Comparison of ENCODE assay signal across 10 cellular contexts in genomic region chr4:107153228-107153627, GRCh38.
DNase-seq lines count a peak whose midpoint lies in the region; ATAC-seq and TF ChIP-seq lines count a peak whose summit lies in the region.
"Had no signal": no experiment of that assay in that cellular context is flagged by ENCODE, and none has a peak within 500 bp of the region (broad histone marks: within the 10 kb centered on the region; RNA-seq: fewer than 3 reads in every experiment).

No MANE protein-coding gene starts in this region.

- no peaks in the 10 kb centered on the region for H3K79me2 ChIP-seq in PC-9 (ENCODE audit: low read depth)

- H3K9me2 ChIP-seq in PC-9 (ENCODE audit: insufficient read depth): no peaks in the 10 kb centered on the region

- TF ChIP-seq CTCF in astrocyte of the spinal cord (IDR thresholded peaks at IDR 0.05; ENCODE audit: low read depth, low read length): peak; percentile 28
- no peak for TF ChIP-seq CTCF in mucosa of descending colon (IDR thresholded peaks at IDR 0.05)
- TF ChIP-seq CTCF in PC-9 (conservative IDR thresholded peaks at IDR 0.05): no peak

- POLR2A ChIA-PET in PC-9 (lab: Charles Lee; ENCODE audit: unreplicated experiment): no interaction called here

- DNase-seq in EH (ENCODE audit: low read depth) (peak; percentile 29), HT1080 (ENCODE audit: low read depth) (peak; percentile 30), astrocyte of the spinal cord (ENCODE audit: low read depth, low spot score) (no peak), mucosa of descending colon (peak in 1 of 3 donors; percentile 68), PC-9 (no peak)
- DNase-seq: activated CD4-positive, alpha-beta memory T cell treated with anti-CD3 and anti-CD28 coated beads, Interleukin-2, amount 10 ng/mL, durations not matched to agents 7 days and 5 days; stimulated activated CD4-positive, alpha-beta T cell treated with anti-CD3 and anti-CD28 coated beads, Interleukin-1b, Interleukin-23, amount 100 ng/mL, for 48 hours had no signal

- H4K20me1 ChIP-seq in PC-9 (ENCODE audit: insufficient read depth): no peaks in the 10 kb centered on the region

- intact Hi-C loops in mucosa of descending colon (cut with DNase I, micrococcal nuclease): no loop called here
- intact Hi-C loops in PC-9 (cut with micrococcal nuclease; ENCODE audit: unreplicated experiment): no loop called here

- H3K4me3 ChIP-seq in astrocyte of the spinal cord (ENCODE audit: low read depth, low read length) (no peak overlapping the region), mucosa of descending colon (no peak overlapping the region), PC-9 (no peak overlapping the region)

- no peaks in the 10 kb centered on the region for H3K4me1 ChIP-seq in mucosa of descending colon (ENCODE audit: low read depth)
- H3K4me1 ChIP-seq in PC-9 (replicated peaks; ENCODE audit: insufficient read depth): no peaks in the 10 kb centered on the region

- CTCF ChIA-PET in PC-9 (lab: Charles Lee): no interaction called here

- no TSS peak for BruUV-seq in PC-9 (replicated peaks; lab: Mats Ljungman, UMichigan)

- H3F3A ChIP-seq in PC-9 (ENCODE audit: insufficient read depth, low read depth): no peaks in the 10 kb centered on the region

- H3K4me2 ChIP-seq in PC-9: no peak overlapping the region

- H3K36me3 ChIP-seq in mucosa of descending colon (ENCODE audit: low read depth): no peaks in the 10 kb centered on the region
- H3K36me3 ChIP-seq in PC-9 (ENCODE audit: low read depth): no peaks in the 10 kb centered on the region

- H3K27ac ChIP-seq in PC-9: no peak overlapping the region

- H3K9me3 ChIP-seq in mucosa of descending colon: no peaks in the 10 kb centered on the region
- H3K9me3 ChIP-seq in PC-9 (ENCODE audit: insufficient read depth, low read depth): no peaks in the 10 kb centered on the region

- ATAC-seq in mucosa of descending colon (peak; percentile 54), GM18498 (IDR thresholded peaks at IDR 0.05; ENCODE audit: unreplicated experiment) (no peak), GM21528 (IDR thresholded peaks at IDR 0.05; ENCODE audit: low FRiP score, unreplicated experiment) (no peak), HG03039 (IDR thresholded peaks at IDR 0.05; ENCODE audit: unreplicated experiment) (no peak)

- H2AFZ ChIP-seq in PC-9: no peak overlapping the region

- in situ Hi-C loops in astrocyte of the spinal cord (cut with HindIII; ENCODE audit: low sequenced_read_pairs): no loop called here

- no peaks in the 10 kb centered on the region for H3K27me3 ChIP-seq in PC-9 (ENCODE audit: insufficient read depth, low read depth)

Comparison
In these comparisons a context has a peak if more than half of its experiments do, and no peak if none do; other contexts are left out.
1. DNase-seq: peak in EH (single experiment) and HT1080 (single experiment); none in astrocyte of the spinal cord (single experiment) and PC-9 (0 of 2).